ENCODE assay signal across 8 cellular contexts in the genomic region with DNA sequence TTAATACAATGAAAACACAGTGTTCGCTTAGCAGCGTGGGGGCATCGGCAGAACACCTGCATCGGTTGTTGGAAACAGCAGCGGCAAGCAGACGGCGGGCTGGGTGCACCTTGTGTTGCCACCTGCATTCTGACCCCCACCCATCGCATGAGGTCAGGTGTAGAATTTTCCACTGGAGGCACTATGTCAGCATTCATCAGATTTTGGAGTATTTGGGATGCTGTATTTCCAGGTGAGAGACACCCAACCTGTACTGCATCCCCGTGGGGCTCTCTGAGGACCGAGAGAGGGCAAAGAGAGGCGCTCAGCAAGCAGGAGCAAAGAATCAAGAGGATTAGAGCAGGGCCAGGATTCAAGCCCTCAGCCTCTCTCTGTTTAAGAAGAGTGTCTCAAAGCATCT.
"Had no signal": no experiment of that assay in that cellular context is flagged by ENCODE, and none has a peak within 500 bp of the region (broad histone marks: within the 10 kb centered on the region; RNA-seq: fewer than 3 reads in every experiment).

No MANE protein-coding gene starts in this region.

- H3K4me3 Mint-ChIP-seq: GM23338, H9, HFFc6 had no signal

- ATAC-seq: GM23338, HCT116 had no signal

- H3K9me3 ChIP-seq: HAP-1 had no signal

- H3K4me3 ChIP-seq: GM23248, GM23338, HAP-1 had no signal

- H3K4me1 ChIP-seq: HAP-1 had no signal

- H3K36me3 ChIP-seq: HAP-1 had no signal

- DNase-seq: GM23248, GOT3, H9, HCEC 1CT, HFFc6 had no signal

- H3K27ac Mint-ChIP-seq: GM23338, HFFc6 had no signal

- H3K27ac ChIP-seq: GM23248 had no signal
